ENCODE assay signal across 1 cellular context in the genomic region with DNA sequence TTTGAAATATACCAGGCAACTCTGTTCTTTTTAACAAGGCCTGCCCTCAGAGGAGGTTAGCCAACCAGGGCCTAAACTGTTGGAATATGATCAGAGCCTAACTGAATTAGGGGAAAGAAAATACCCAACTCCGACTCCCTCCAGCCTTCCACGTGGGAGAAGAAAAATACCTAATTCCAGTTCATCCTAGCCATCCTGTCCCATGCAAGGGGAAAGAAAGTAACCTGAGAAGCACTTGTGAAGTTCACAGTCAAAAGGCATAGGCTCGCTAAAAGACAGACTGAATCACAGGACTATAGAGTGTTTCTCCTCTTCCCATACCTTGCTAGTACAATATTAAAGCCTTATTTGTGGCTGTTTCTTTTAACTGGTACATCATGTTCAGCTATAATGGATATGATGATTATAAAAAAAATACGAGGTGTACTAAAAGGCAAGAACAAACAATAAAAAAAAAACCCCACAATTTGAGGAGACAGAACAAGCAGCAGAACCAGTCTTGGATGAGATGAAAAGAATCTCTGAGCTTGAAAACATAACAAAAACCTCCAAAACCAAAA.
TF ChIP-seq lines count a peak whose summit lies in the region.

No MANE protein-coding gene starts in this region.

TF ChIP-seq in GM23338, 12 proteins besides CTCF, POLR2A, EP300 and RAD21 (continued from another document):
- TF ChIP-seq, protein P1, sequence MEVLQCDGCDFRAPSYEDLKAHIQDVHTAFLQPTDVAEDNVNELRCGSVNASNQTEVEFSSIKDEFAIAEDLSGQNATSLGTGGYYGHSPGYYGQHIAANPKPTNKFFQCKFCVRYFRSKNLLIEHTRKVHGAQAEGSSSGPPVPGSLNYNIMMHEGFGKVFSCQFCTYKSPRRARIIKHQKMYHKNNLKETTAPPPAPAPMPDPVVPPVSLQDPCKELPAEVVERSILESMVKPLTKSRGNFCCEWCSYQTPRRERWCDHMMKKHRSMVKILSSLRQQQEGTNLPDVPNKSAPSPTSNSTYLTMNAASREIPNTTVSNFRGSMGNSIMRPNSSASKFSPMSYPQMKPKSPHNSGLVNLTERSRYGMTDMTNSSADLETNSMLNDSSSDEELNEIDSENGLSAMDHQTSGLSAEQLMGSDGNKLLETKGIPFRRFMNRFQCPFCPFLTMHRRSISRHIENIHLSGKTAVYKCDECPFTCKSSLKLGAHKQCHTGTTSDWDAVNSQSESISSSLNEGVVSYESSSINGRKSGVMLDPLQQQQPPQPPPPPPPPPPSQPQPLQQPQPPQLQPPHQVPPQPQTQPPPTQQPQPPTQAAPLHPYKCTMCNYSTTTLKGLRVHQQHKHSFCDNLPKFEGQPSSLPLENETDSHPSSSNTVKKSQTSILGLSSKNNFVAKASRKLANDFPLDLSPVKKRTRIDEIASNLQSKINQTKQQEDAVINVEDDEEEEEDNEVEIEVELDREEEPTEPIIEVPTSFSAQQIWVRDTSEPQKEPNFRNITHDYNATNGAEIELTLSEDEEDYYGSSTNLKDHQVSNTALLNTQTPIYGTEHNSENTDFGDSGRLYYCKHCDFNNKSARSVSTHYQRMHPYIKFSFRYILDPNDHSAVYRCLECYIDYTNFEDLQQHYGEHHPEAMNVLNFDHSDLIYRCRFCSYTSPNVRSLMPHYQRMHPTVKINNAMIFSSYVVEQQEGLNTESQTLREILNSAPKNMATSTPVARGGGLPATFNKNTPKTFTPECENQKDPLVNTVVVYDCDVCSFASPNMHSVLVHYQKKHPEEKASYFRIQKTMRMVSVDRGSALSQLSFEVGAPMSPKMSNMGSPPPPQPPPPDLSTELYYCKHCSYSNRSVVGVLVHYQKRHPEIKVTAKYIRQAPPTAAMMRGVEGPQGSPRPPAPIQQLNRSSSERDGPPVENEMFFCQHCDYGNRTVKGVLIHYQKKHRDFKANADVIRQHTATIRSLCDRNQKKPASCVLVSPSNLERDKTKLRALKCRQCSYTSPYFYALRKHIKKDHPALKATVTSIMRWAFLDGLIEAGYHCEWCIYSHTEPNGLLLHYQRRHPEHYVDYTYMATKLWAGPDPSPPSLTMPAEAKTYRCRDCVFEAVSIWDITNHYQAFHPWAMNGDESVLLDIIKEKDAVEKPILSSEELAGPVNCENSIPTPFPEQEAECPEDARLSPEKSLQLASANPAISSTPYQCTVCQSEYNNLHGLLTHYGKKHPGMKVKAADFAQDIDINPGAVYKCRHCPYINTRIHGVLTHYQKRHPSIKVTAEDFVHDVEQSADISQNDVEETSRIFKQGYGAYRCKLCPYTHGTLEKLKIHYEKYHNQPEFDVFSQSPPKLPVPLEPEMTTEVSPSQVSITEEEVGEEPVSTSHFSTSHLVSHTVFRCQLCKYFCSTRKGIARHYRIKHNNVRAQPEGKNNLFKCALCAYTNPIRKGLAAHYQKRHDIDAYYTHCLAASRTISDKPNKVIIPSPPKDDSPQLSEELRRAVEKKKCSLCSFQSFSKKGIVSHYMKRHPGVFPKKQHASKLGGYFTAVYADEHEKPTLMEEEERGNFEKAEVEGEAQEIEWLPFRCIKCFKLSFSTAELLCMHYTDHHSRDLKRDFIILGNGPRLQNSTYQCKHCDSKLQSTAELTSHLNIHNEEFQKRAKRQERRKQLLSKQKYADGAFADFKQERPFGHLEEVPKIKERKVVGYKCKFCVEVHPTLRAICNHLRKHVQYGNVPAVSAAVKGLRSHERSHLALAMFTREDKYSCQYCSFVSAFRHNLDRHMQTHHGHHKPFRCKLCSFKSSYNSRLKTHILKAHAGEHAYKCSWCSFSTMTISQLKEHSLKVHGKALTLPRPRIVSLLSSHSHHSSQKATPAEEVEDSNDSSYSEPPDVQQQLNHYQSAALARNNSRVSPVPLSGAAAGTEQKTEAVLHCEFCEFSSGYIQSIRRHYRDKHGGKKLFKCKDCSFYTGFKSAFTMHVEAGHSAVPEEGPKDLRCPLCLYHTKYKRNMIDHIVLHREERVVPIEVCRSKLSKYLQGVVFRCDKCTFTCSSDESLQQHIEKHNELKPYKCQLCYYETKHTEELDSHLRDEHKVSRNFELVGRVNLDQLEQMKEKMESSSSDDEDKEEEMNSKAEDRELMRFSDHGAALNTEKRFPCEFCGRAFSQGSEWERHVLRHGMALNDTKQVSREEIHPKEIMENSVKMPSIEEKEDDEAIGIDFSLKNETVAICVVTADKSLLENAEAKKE (CRISPR knock-in tag; IDR thresholded peaks at IDR 0.05), result no peak
- TF ChIP-seq, protein P2, sequence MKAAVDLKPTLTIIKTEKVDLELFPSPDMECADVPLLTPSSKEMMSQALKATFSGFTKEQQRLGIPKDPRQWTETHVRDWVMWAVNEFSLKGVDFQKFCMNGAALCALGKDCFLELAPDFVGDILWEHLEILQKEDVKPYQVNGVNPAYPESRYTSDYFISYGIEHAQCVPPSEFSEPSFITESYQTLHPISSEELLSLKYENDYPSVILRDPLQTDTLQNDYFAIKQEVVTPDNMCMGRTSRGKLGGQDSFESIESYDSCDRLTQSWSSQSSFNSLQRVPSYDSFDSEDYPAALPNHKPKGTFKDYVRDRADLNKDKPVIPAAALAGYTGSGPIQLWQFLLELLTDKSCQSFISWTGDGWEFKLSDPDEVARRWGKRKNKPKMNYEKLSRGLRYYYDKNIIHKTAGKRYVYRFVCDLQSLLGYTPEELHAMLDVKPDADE (IDR thresholded peaks at IDR 0.05), result no peak
- no peak for TF ChIP-seq NANOG (IDR thresholded peaks at IDR 0.05; ENCODE audit: borderline replicate concordance)
- TF ChIP-seq EZH2phosphoT487 (IDR thresholded peaks at IDR 0.05; ENCODE audit: unreplicated experiment), result no peak
